Comparison of ENCODE assay signal across 11 cellular contexts in the genomic region with DNA sequence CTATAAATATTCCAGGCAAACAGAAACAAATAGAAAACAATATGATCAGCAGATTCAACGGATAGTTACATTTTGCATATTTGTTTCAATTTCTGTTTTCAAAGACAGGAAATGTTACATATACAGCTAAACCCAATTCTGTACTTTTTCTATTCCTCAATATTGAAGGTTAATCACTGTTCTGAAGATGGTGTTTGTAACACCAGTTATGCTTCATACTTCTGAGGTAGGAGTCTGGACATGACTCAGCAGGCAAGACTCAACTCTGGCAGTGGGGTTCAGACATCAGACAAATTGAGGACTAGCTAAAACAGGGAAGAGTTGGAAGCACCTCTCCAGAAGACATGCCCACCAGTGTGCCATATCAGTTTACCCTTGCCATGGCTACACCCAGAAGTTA. TPM values are rescaled to one million over a fixed set of nuclear protein-coding genes. Genes with fewer than 3 reads are reported as not detected.
DNase-seq lines count a peak whose midpoint lies in the region; ATAC-seq and TF ChIP-seq lines count a peak whose summit lies in the region.
"Had no signal": no experiment of that assay in that cellular context is flagged by ENCODE, and none has a peak within 500 bp of the region (broad histone marks: within the 10 kb centered on the region; RNA-seq: fewer than 3 reads in every experiment).

No MANE protein-coding gene starts in this region.

- H3K9me3 Mint-ChIP-seq in immature natural killer cell: peaks cover 0 to 2% (median 0%) of the 10 kb centered on the region in 6 donors

- TF ChIP-seq CTCF in GM12864 (IDR thresholded peaks at IDR 0.05; ENCODE audit: low read depth, low read length, missing control alignments) (no peak), GM20000 (IDR thresholded peaks at IDR 0.05; ENCODE audit: extremely low read depth, missing control alignments) (no peak), astrocyte of the spinal cord (IDR thresholded peaks at IDR 0.05; ENCODE audit: low read depth, low read length) (no peak)

- ATAC-seq in HG03066 (IDR thresholded peaks at IDR 0.05; ENCODE audit: low read depth, unreplicated experiment): peak; percentile 88
- ATAC-seq: naive thymus-derived CD4-positive, alpha-beta T cell had no signal

- no peak overlapping the region for H3K4me3 ChIP-seq in GM12864 (ENCODE audit: low read depth, low read length)
- no peak overlapping the region for H3K4me3 ChIP-seq in astrocyte of the spinal cord (ENCODE audit: low read depth, low read length)

- DNase-seq in GM12864 (ENCODE audit: low read depth) (peak; percentile 29), GM20000 (ENCODE audit: low spot score) (peak; percentile 60), astrocyte of the spinal cord (ENCODE audit: low read depth, low spot score) (peak; percentile 6), NCI-H345 (lab: John Stamatoyannopoulos, UW) (no peak), CD1c-positive myeloid dendritic cell (ENCODE audit: extremely low spot score) (no peak), ureter (ENCODE audit: low spot score) (no peak), immature natural killer cell (no peak)
- DNase-seq: activated T-cell treated with anti-CD3 and anti-CD28 coated beads for 4 hours; naive thymus-derived CD4-positive, alpha-beta T cell; Right ventricle myocardium superior had no signal

- H3K4me1 Mint-ChIP-seq in immature natural killer cell: no peaks in the 10 kb centered on the region
- H3K4me1 Mint-ChIP-seq: naive thymus-derived CD4-positive, alpha-beta T cell had no signal

- peaks cover 0 to 2% (median 0%) of the 10 kb centered on the region in 3 donors for H3K36me3 Mint-ChIP-seq in immature natural killer cell
- H3K36me3 Mint-ChIP-seq: naive thymus-derived CD4-positive, alpha-beta T cell had no signal

- H3K27me3 Mint-ChIP-seq in immature natural killer cell (ENCODE audit: low read depth in 3 of 3): peaks cover 2 to 4% (median 3%) of the 10 kb centered on the region in 3 donors

- no peak overlapping the region for H3K4me3 Mint-ChIP-seq in immature natural killer cell
- H3K4me3 Mint-ChIP-seq: naive thymus-derived CD4-positive, alpha-beta T cell had no signal

- in situ Hi-C loops in astrocyte of the spinal cord (cut with HindIII; ENCODE audit: low sequenced_read_pairs): no loop called here

- H3K27ac Mint-ChIP-seq in immature natural killer cell: no peak overlapping the region
- H3K27ac Mint-ChIP-seq: naive thymus-derived CD4-positive, alpha-beta T cell had no signal

RNA-seq across cellular contexts. Expression of a gene that starts 16.6 kb away (rescaled TPM):
- total RNA-seq in ureter: not detected
- polyA plus RNA-seq in immature natural killer cell: not detected
- total RNA-seq: naive thymus-derived CD4-positive, alpha-beta T cell; Right ventricle myocardium superior had no signal
- polyA plus RNA-seq: naive thymus-derived CD4-positive, alpha-beta T cell had no signal

RNA-seq across cellular contexts. Expression of a gene that starts 40.3 kb away (rescaled TPM):
- total RNA-seq in ureter: not detected
- not detected for polyA plus RNA-seq in immature natural killer cell
- total RNA-seq: naive thymus-derived CD4-positive, alpha-beta T cell; Right ventricle myocardium superior had no signal
- polyA plus RNA-seq: naive thymus-derived CD4-positive, alpha-beta T cell had no signal

RNA-seq across cellular contexts. Expression of a gene that starts 57.9 kb away (rescaled TPM):
- total RNA-seq in ureter: not detected
- not detected for polyA plus RNA-seq in immature natural killer cell
- total RNA-seq: naive thymus-derived CD4-positive, alpha-beta T cell; Right ventricle myocardium superior had no signal
- polyA plus RNA-seq: naive thymus-derived CD4-positive, alpha-beta T cell had no signal

Comparison
In these comparisons a context has a peak if more than half of its experiments do, and no peak if none do; other contexts are left out.
1. DNase-seq: peak in GM12864 (single experiment), GM20000 (single experiment) and astrocyte of the spinal cord (single experiment); none in NCI-H345 (single experiment), CD1c-positive myeloid dendritic cell (single experiment), ureter (single experiment) and immature natural killer cell (0 of 3).